In the genomic region with DNA sequence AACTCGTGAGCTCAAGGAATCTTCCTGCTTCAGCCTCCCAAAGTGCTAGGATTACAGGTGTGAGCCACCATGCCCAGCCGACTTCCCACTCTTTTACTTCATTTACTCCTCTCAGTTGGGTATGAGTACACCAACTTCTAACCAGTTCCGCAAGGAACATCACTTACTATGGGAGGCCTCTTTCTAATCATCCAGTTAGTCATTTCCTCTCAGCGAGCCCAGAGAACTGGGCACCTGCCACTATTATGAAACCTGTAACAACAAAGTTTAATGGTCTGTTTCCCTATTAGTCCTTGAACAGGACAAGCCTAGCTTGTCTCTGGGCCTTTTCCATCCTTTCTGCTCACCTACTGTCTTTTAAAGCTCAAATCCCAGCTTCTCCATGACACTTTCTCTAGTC, we compare ENCODE assay signal across 19 cellular contexts.
DNase-seq lines count a peak whose midpoint lies in the region; ATAC-seq and TF ChIP-seq lines count a peak whose summit lies in the region.
"Had no signal": no experiment of that assay in that cellular context is flagged by ENCODE, and none has a peak within 500 bp of the region (broad histone marks: within the 10 kb centered on the region; RNA-seq: fewer than 3 reads in every experiment).

No MANE protein-coding gene starts in this region.

- H3K4me1 ChIP-seq in PC-3 (ENCODE audit: insufficient read depth, low read length) (peaks cover 24% of the 10 kb centered on the region), mucosa of stomach (ENCODE audit: control insufficient read depth, insufficient read depth, low read length) (peaks cover 42% of the 10 kb centered on the region)

- intact Hi-C loops in PC-3 (cut with micrococcal nuclease) (no loop called here), sciatic nerve (cut with DNase I) (no loop called here)

- no peaks in the 10 kb centered on the region for H3K9me3 ChIP-seq in PC-3 (ENCODE audit: low read length)
- H3K9me3 ChIP-seq in mucosa of stomach (ENCODE audit: control insufficient read depth, low read length): no peaks in the 10 kb centered on the region

- ATAC-seq in PC-3 (peak; percentile 89), sciatic nerve (no peak), HG03039 (IDR thresholded peaks at IDR 0.05; ENCODE audit: unreplicated experiment) (no peak)
- ATAC-seq: activated CD4-positive, CD25-positive, alpha-beta regulatory T cell treated with anti-CD3 and anti-CD28 coated beads, Interleukin-2, amount 50 U/mL, for 24 hours; activated T-cell treated with anti-CD3 and anti-CD28 coated beads, Interleukin-2, amount 50 U/mL, for 72 hours; GM12878; stimulated activated naive B cell treated with anti-CD40 and anti-IgM and Interleukin-4, amounts not matched to agents 10 μg/mL and 1 μg/mL and 100 μg/mL, for 72 hours had no signal

- DNase-seq in EL (peak; percentile 54), PC-3 (peak; percentile 86), epithelial cell of prostate (ENCODE audit: low read depth, low spot score) (peak; percentile 54), sciatic nerve (ENCODE audit: low spot score) (no peak)
- DNase-seq in stimulated activated CD4-positive, alpha-beta T cell treated with anti-CD3 and anti-CD28 coated beads, Interleukin-1b, Interleukin-23, amount 100 ng/mL, for 48 hours: no peak
- no peak for DNase-seq in activated CD4-positive, alpha-beta T cell treated with anti-CD3 and anti-CD28 coated beads, Interleukin-2, amount 10 ng/mL, durations not matched to agents 7 days and 5 days
- DNase-seq: activated T-cell treated with anti-CD3 and anti-CD28 coated beads, Interleukin-2, amount 50 U/mL, for 72 hours; amniotic stem cell; DMS79; effector memory CD4-positive, alpha-beta T cell; hypothalamus; NCI-H1105; NCI-H82; stimulated activated naive B cell treated with anti-CD40 and anti-IgM and Interleukin-4, amounts not matched to agents 10 μg/mL and 1 μg/mL and 100 μg/mL, for 72 hours had no signal

- H3K36me3 ChIP-seq in PC-3 (ENCODE audit: low read depth, low read length) (no peaks in the 10 kb centered on the region), mucosa of stomach (ENCODE audit: control insufficient read depth, insufficient read depth, low read length) (no peaks in the 10 kb centered on the region)

- no peaks in the 10 kb centered on the region for H4K20me1 ChIP-seq in PC-3 (ENCODE audit: low read length)

- H3K27me3 Mint-ChIP-seq in activated CD4-positive, alpha-beta T cell treated with anti-CD3 and anti-CD28 coated beads, Interleukin-2, amount 10 ng/mL, durations not matched to agents 7 days and 5 days: no peaks in the 10 kb centered on the region
- H3K27me3 Mint-ChIP-seq: memory B cell; stimulated activated naive B cell treated with anti-CD40 and anti-IgM and Interleukin-4, amounts not matched to agents 10 μg/mL and 1 μg/mL and 100 μg/mL, for 72 hours had no signal

- peaks cover 5% of the 10 kb centered on the region for H3K4me1 Mint-ChIP-seq in activated CD4-positive, alpha-beta T cell treated with anti-CD3 and anti-CD28 coated beads, Interleukin-2, amount 10 ng/mL, durations not matched to agents 7 days and 5 days

- H2AFZ ChIP-seq in PC-3 (ENCODE audit: low read length): no peak overlapping the region

- H3K27me3 ChIP-seq in PC-3 (ENCODE audit: low read length) (no peaks in the 10 kb centered on the region), mucosa of stomach (ENCODE audit: control insufficient read depth, insufficient read depth, low read length) (no peaks in the 10 kb centered on the region)

- CTCF ChIA-PET in PC-3 (lab: Charles Lee): no interaction called here
- CTCF ChIA-PET in activated CD4-positive, alpha-beta T cell treated with anti-CD3 and anti-CD28 coated beads, Interleukin-2, amount 10 ng/mL, durations not matched to agents 7 days and 5 days (lab: Charles Lee): no interaction called here

- H3K4me3 ChIP-seq in PC-3 (ENCODE audit: low read length) (no peak overlapping the region), mucosa of stomach (ENCODE audit: low read length) (no peak overlapping the region)
- H3K4me3 ChIP-seq: GM12878 had no signal

- H3K36me3 Mint-ChIP-seq in activated CD4-positive, alpha-beta T cell treated with anti-CD3 and anti-CD28 coated beads, Interleukin-2, amount 10 ng/mL, durations not matched to agents 7 days and 5 days (ENCODE audit: low read depth): no peaks in the 10 kb centered on the region

- no peak overlapping the region for H3K9ac ChIP-seq in PC-3 (ENCODE audit: low read length)
- H3K9ac ChIP-seq in mucosa of stomach (ENCODE audit: low read length): peak overlapping the region; percentile 69

- H3K27ac ChIP-seq in PC-3 (ENCODE audit: low read length): peak overlapping the region; percentile 69
- peak overlapping the region; percentile 95 for H3K27ac ChIP-seq in epithelial cell of prostate

- no peak for TF ChIP-seq CTCF in PC-3 (conservative IDR thresholded peaks at IDR 0.05; ENCODE audit: low read depth, low read length)

- no peak overlapping the region for H3K4me3 Mint-ChIP-seq in activated CD4-positive, alpha-beta T cell treated with anti-CD3 and anti-CD28 coated beads, Interleukin-2, amount 10 ng/mL, durations not matched to agents 7 days and 5 days
- H3K4me3 Mint-ChIP-seq: activated T-cell treated with anti-CD3 and anti-CD28 coated beads, Interleukin-2, amount 50 U/mL, for 72 hours; memory B cell; stimulated activated naive B cell treated with anti-CD40 and anti-IgM and Interleukin-4, amounts not matched to agents 10 μg/mL and 1 μg/mL and 100 μg/mL, for 72 hours had no signal

- POLR2A ChIA-PET in PC-3 (lab: Charles Lee; ENCODE audit: unreplicated experiment): interaction anchor here (0.7 kb wide), 1 partner anchor 271 kb away, joined by 3 read pairs; no protein-coding TSS in a partner anchor
- POLR2A ChIA-PET in activated CD4-positive, alpha-beta T cell treated with anti-CD3 and anti-CD28 coated beads, Interleukin-2, amount 10 ng/mL, durations not matched to agents 7 days and 5 days (lab: Charles Lee): no interaction called here

- H3K4me2 ChIP-seq in PC-3 (ENCODE audit: low read length): peak overlapping the region; percentile 43

- H3K79me2 ChIP-seq in PC-3 (ENCODE audit: low read length): peaks cover 8% of the 10 kb centered on the region; the same call in 1 of the 2 replicates

- H3F3A ChIP-seq in PC-3 (ENCODE audit: low read length, unreplicated experiment): peaks cover 3% of the 10 kb centered on the region

- H3K9me3 Mint-ChIP-seq in activated CD4-positive, alpha-beta T cell treated with anti-CD3 and anti-CD28 coated beads, Interleukin-2, amount 10 ng/mL, durations not matched to agents 7 days and 5 days: no peaks in the 10 kb centered on the region
- H3K9me3 Mint-ChIP-seq: activated T-cell treated with anti-CD3 and anti-CD28 coated beads, Interleukin-2, amount 50 U/mL, for 72 hours; memory B cell; stimulated activated naive B cell treated with anti-CD40 and anti-IgM and Interleukin-4, amounts not matched to agents 10 μg/mL and 1 μg/mL and 100 μg/mL, for 72 hours had no signal

- H3K9me2 ChIP-seq in PC-3 (replicated peaks; ENCODE audit: low read length): no peaks in the 10 kb centered on the region

- BruUV-seq in PC-3 (replicated peaks; lab: Mats Ljungman, UMichigan): no TSS peak

- no peak overlapping the region for H3K27ac Mint-ChIP-seq in activated CD4-positive, alpha-beta T cell treated with anti-CD3 and anti-CD28 coated beads, Interleukin-2, amount 10 ng/mL, durations not matched to agents 7 days and 5 days
- H3K27ac Mint-ChIP-seq: activated T-cell treated with anti-CD3 and anti-CD28 coated beads, Interleukin-2, amount 50 U/mL, for 72 hours; memory B cell; stimulated activated naive B cell treated with anti-CD40 and anti-IgM and Interleukin-4, amounts not matched to agents 10 μg/mL and 1 μg/mL and 100 μg/mL, for 72 hours had no signal

Comparison
In these comparisons a context has a peak if more than half of its experiments do, and no peak if none do; other contexts are left out.
1. DNase-seq: peak in EL (single experiment), PC-3 (single experiment) and epithelial cell of prostate (single experiment); none in sciatic nerve (single experiment), stimulated activated CD4-positive, alpha-beta T cell treated with anti-CD3 and anti-CD28 coated beads, Interleukin-1b, Interleukin-23, amount 100 ng/mL, for 48 hours (single experiment) and activated CD4-positive, alpha-beta T cell treated with anti-CD3 and anti-CD28 coated beads, Interleukin-2, amount 10 ng/mL, durations not matched to agents 7 days and 5 days (single experiment).